In genomic region chr4:48651869-48652447, GRCh38 we compare ENCODE assay signal across 1 cellular context.
TF ChIP-seq lines count a peak whose summit lies in the region.

No MANE protein-coding gene starts in this region.

TF ChIP-seq in IMR-90, 13 proteins besides CTCF, POLR2A, EP300 and RAD21 (continued from another document):
- TF ChIP-seq ELK1 (IDR thresholded peaks at IDR 0.05; ENCODE audit: borderline replicate concordance, low read depth, low read length) (no peak), CHD1 (IDR thresholded peaks at IDR 0.05; ENCODE audit: low read depth, low read length) (no peak), MAZ (IDR thresholded peaks at IDR 0.05; ENCODE audit: borderline replicate concordance, low read depth, low read length) (no peak), MXI1 (IDR thresholded peaks at IDR 0.05; ENCODE audit: borderline replicate concordance, low read depth, low read length) (no peak), MAFK (IDR thresholded peaks at IDR 0.05; ENCODE audit: low read depth, low read length) (no peak)
